Comparison of ENCODE assay signal across 15 cellular contexts in genomic region chr18:9353596-9353995, GRCh38. TPM values are rescaled to one million over a fixed set of nuclear protein-coding genes. Genes with fewer than 3 reads are reported as not detected.
DNase-seq lines count a peak whose midpoint lies in the region; ATAC-seq and TF ChIP-seq lines count a peak whose summit lies in the region.
"Had no signal": no experiment of that assay in that cellular context is flagged by ENCODE, and none has a peak within 500 bp of the region (broad histone marks: within the 10 kb centered on the region; RNA-seq: fewer than 3 reads in every experiment).

No MANE protein-coding gene starts in this region.

- no peaks in the 10 kb centered on the region for H3K27me3 ChIP-seq in aorta (ENCODE audit: control insufficient read depth in 1 of 2, insufficient read depth in 2 of 2, low read length in 1 of 2)
- H3K27me3 ChIP-seq: sigmoid colon had no signal

- POLR2A ChIA-PET in T-cell (lab: Charles Lee): interaction anchor here in 1 of 2 donors (0.6 kb wide), 1 partner anchor 20 kb away, joined by 5 read pairs; no protein-coding TSS in a partner anchor

- H3K36me3 Mint-ChIP-seq in CD14-positive monocyte: no peaks in the 10 kb centered on the region
- H3K36me3 Mint-ChIP-seq in T-cell: no peaks in the 10 kb centered on the region

- H3K27ac Mint-ChIP-seq in CD14-positive monocyte (peak overlapping the region in 1 of 7 donors; percentile 54), T-cell (no peak overlapping the region)
- H3K27ac Mint-ChIP-seq: memory B cell had no signal

- H3K4me3 ChIP-seq in aorta (ENCODE audit: low read length in 2 of 2): no peak overlapping the region
- H3K4me3 ChIP-seq: A549, PC-9, sigmoid colon had no signal

- H3K9me3 Mint-ChIP-seq in CD14-positive monocyte (no peaks in the 10 kb centered on the region), T-cell (no peaks in the 10 kb centered on the region)
- H3K9me3 Mint-ChIP-seq: memory B cell had no signal

- H3K27me3 Mint-ChIP-seq in CD14-positive monocyte (ENCODE audit: low read depth in 3 of 3) (peaks cover 0 to 3% (median 0%) of the 10 kb centered on the region in 3 donors), T-cell (no peaks in the 10 kb centered on the region)
- H3K27me3 Mint-ChIP-seq: memory B cell had no signal

- no peak for TF ChIP-seq CTCF in CD14-positive monocyte (IDR thresholded peaks at IDR 0.05)

- H3K9me3 ChIP-seq in aorta (ENCODE audit: control insufficient read depth, low read length): no peaks in the 10 kb centered on the region
- H3K9me3 ChIP-seq: A549, sigmoid colon had no signal

- intact Hi-C loops in CD14-positive monocyte (cut with micrococcal nuclease): no loop called here
- intact Hi-C loops in aorta (cut with DNase I): no loop called here

- CTCF ChIA-PET in T-cell (lab: Charles Lee): no interaction called here

- H3K36me3 ChIP-seq in aorta (ENCODE audit: control insufficient read depth in 1 of 2, insufficient read depth in 2 of 2, low read length in 1 of 2): no peaks in the 10 kb centered on the region
- H3K36me3 ChIP-seq: sigmoid colon had no signal

- ATAC-seq in GM19328 (IDR thresholded peaks at IDR 0.05; ENCODE audit: unreplicated experiment): peak; percentile 75
- peak; percentile 64 for ATAC-seq in HG02840 (IDR thresholded peaks at IDR 0.05; ENCODE audit: low FRiP score, unreplicated experiment)
- ATAC-seq in HG03571 (IDR thresholded peaks at IDR 0.05; ENCODE audit: unreplicated experiment): peak; percentile 81
- ATAC-seq in aorta (ENCODE audit: low FRiP score): no peak
- no peak for ATAC-seq in T-cell (replicated peaks in 1 of 4)
- ATAC-seq: A549 had no signal

- no peak overlapping the region for H3K4me3 Mint-ChIP-seq in CD14-positive monocyte
- H3K4me3 Mint-ChIP-seq in T-cell: no peak overlapping the region
- H3K4me3 Mint-ChIP-seq: memory B cell had no signal

- no peak overlapping the region for H3K27ac ChIP-seq in aorta (ENCODE audit: low read depth in 1 of 2, low read length in 2 of 2)
- H3K27ac ChIP-seq: A549, PC-9 had no signal

- H3K4me1 Mint-ChIP-seq in CD14-positive monocyte (peaks cover 11% of the 10 kb centered on the region), T-cell (peaks cover 0 to 2% (median 0%) of the 10 kb centered on the region in 3 donors)

- 96 to 99% methylated on average over 2 of the region's 2 CpGs for WGBS in aorta, 2 donors

- peaks cover 2 to 5% of the 10 kb centered on the region in 2 donors for H3K4me1 ChIP-seq in aorta (ENCODE audit: control insufficient read depth in 1 of 2, insufficient read depth in 2 of 2, low read length in 2 of 2)

- DNase-seq in CD1c-positive myeloid dendritic cell (ENCODE audit: extremely low spot score) (peak; percentile 17), NK-92 (lab: John Stamatoyannopoulos, UW; ENCODE audit: unreplicated experiment) (no peak), CD14-positive monocyte (ENCODE audit: low spot score) (no peak), aorta (no peak), T-cell (no peak)
- DNase-seq: activated gamma-delta T cell treated with Interleukin-2 at 50 U/mL for 16 hours, DND-41, NCI-H1048, PC-9, sigmoid colon had no signal

RNA-seq across cellular contexts. Expression of gene TWSG1, which starts 19.0 kb away (rescaled TPM):
- polyA plus RNA-seq in CD14-positive monocyte (1 to 10 TPM; 3.9 to 5.5 TPM), aorta (10 to 100 TPM; 51.7 to 80.4 TPM)
- total RNA-seq in aorta (100 to 1,000 TPM; 100 to 148 TPM), T-cell (1 to 10 TPM; 1.8 to 6.2 (median 4.4) TPM)

Comparison
In these comparisons a context has a peak if more than half of its experiments do, and no peak if none do; other contexts are left out.
1. ATAC-seq: peak in GM19328 (single experiment), HG02840 (single experiment) and HG03571 (single experiment); none in aorta (single experiment) and T-cell (0 of 4).
2. RNA of gene TWSG1, which starts 19.0 kb away (total RNA-seq): 100 to 148 TPM in aorta; 1.8 to 6.2 TPM in T-cell; every median in the first group is over 10 times any median in the second.